ENCODE assay signal across 1 cellular context in the genomic region with DNA sequence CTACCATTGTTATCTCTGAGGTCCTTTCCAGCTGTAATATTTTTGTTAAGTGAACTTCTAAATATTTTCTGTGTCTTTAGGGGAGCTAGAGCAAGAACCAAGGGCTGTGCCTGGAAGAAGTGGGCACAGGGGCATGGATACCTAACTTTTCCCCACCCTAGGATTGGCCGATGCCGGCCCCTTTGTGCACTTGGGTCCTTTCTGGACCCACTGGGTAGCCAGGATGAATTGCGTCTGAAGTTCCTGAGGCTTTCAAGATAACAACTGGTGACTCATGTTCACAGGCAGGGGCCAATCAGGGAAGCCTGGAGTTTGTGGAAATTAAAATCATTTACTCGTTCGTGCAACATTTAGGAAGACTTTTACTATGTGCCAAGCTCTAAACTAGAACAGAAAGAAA.
TF ChIP-seq lines count a peak whose summit lies in the region.

No MANE protein-coding gene starts in this region.

TF ChIP-seq in K562, 482 proteins besides CTCF, POLR2A, EP300 and RAD21 (continued from another document and continues in another):
- TF ChIP-seq, protein P1, sequence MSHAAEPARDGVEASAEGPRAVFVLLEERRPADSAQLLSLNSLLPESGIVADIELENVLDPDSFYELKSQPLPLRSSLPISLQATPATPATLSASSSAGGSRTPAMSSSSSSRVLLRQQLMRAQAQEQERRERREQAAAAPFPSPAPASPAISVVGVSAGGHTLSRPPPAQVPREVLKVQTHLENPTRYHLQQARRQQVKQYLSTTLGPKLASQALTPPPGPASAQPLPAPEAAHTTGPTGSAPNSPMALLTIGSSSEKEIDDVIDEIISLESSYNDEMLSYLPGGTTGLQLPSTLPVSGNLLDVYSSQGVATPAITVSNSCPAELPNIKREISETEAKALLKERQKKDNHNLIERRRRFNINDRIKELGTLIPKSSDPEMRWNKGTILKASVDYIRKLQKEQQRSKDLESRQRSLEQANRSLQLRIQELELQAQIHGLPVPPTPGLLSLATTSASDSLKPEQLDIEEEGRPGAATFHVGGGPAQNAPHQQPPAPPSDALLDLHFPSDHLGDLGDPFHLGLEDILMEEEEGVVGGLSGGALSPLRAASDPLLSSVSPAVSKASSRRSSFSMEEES (CRISPR knock-in tag; IDR thresholded peaks at IDR 0.05): no peak
- no peak for TF ChIP-seq RFX1 (IDR thresholded peaks at IDR 0.05)
- no peak for TF ChIP-seq HDGF (IDR thresholded peaks at IDR 0.05)
- TF ChIP-seq, protein P2, sequence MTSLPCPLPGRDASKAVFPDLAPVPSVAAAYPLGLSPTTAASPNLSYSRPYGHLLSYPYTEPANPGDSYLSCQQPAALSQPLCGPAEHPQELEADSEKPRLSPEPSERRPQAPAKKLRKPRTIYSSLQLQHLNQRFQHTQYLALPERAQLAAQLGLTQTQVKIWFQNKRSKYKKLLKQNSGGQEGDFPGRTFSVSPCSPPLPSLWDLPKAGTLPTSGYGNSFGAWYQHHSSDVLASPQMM (CRISPR knock-in tag; IDR thresholded peaks at IDR 0.05): no peak
- TF ChIP-seq, protein P3, sequence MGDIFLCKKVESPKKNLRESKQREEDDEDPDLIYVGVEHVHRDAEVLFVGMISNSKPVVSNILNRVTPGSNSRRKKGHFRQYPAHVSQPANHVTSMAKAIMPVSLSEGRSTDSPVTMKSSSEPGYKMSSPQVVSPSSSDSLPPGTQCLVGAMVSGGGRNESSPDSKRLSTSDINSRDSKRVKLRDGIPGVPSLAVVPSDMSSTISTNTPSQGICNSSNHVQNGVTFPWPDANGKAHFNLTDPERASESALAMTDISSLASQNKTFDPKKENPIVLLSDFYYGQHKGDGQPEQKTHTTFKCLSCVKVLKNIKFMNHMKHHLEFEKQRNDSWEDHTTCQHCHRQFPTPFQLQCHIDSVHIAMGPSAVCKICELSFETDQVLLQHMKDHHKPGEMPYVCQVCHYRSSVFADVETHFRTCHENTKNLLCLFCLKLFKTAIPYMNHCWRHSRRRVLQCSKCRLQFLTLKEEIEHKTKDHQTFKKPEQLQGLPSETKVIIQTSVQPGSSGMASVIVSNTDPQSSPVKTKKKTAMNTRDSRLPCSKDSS (IDR thresholded peaks at IDR 0.05; ENCODE audit: low read depth, partially characterized antibody): no peak
- TF ChIP-seq NFRKB (IDR thresholded peaks at IDR 0.05; ENCODE audit: low read depth): no peak
- TF ChIP-seq NRF1 (conservative IDR thresholded peaks at IDR 0.05 in 1 of 2, IDR thresholded peaks at IDR 0.05 in 1 of 2): no peak
- TF ChIP-seq ZFPM2 (CRISPR knock-in tag; IDR thresholded peaks at IDR 0.05): no peak
- TF ChIP-seq, protein P4, sequence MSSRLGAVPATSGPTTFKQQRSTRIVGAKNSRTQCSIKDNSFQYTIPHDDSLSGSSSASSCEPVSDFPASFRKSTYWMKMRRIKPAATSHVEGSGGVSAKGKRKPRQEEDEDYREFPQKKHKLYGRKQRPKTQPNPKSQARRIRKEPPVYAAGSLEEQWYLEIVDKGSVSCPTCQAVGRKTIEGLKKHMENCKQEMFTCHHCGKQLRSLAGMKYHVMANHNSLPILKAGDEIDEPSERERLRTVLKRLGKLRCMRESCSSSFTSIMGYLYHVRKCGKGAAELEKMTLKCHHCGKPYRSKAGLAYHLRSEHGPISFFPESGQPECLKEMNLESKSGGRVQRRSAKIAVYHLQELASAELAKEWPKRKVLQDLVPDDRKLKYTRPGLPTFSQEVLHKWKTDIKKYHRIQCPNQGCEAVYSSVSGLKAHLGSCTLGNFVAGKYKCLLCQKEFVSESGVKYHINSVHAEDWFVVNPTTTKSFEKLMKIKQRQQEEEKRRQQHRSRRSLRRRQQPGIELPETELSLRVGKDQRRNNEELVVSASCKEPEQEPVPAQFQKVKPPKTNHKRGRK (tag; IDR thresholded peaks at IDR 0.05): no peak
- no peak for TF ChIP-seq U2AF2 (optimal IDR thresholded peaks at IDR 0.05; ENCODE audit: low read depth, low read length)
- TF ChIP-seq JUND (IDR thresholded peaks at IDR 0.05; ENCODE audit: borderline replicate concordance, low read depth, low read length): peak; percentile 93
- peak; percentile 89 for TF ChIP-seq JUND (tag; IDR thresholded peaks at IDR 0.05; ENCODE audit: borderline replicate concordance, low read depth, low read length)
- TF ChIP-seq DMBX1 (CRISPR knock-in tag; IDR thresholded peaks at IDR 0.05; ENCODE audit: borderline replicate concordance): no peak
- TF ChIP-seq, protein P5, sequence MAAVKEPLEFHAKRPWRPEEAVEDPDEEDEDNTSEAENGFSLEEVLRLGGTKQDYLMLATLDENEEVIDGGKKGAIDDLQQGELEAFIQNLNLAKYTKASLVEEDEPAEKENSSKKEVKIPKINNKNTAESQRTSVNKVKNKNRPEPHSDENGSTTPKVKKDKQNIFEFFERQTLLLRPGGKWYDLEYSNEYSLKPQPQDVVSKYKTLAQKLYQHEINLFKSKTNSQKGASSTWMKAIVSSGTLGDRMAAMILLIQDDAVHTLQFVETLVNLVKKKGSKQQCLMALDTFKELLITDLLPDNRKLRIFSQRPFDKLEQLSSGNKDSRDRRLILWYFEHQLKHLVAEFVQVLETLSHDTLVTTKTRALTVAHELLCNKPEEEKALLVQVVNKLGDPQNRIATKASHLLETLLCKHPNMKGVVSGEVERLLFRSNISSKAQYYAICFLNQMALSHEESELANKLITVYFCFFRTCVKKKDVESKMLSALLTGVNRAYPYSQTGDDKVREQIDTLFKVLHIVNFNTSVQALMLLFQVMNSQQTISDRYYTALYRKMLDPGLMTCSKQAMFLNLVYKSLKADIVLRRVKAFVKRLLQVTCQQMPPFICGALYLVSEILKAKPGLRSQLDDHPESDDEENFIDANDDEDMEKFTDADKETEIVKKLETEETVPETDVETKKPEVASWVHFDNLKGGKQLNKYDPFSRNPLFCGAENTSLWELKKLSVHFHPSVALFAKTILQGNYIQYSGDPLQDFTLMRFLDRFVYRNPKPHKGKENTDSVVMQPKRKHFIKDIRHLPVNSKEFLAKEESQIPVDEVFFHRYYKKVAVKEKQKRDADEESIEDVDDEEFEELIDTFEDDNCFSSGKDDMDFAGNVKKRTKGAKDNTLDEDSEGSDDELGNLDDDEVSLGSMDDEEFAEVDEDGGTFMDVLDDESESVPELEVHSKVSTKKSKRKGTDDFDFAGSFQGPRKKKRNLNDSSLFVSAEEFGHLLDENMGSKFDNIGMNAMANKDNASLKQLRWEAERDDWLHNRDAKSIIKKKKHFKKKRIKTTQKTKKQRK (IDR thresholded peaks at IDR 0.05; ENCODE audit: borderline replicate concordance, low read depth, low read length): no peak
- no peak for TF ChIP-seq TAL1 (IDR thresholded peaks at IDR 0.05)
- no peak for TF ChIP-seq MCM3 (IDR thresholded peaks at IDR 0.05)
- no peak for TF ChIP-seq FOXA3 (CRISPR knock-in tag; conservative IDR thresholded peaks at IDR 0.05 in 1 of 2, IDR thresholded peaks at IDR 0.05 in 1 of 2)
- TF ChIP-seq SREBF2 (CRISPR knock-in tag; IDR thresholded peaks at IDR 0.05): no peak
- peak; percentile 65 for TF ChIP-seq SMARCA4 (IDR thresholded peaks at IDR 0.05)
- TF ChIP-seq CTBP1 (IDR thresholded peaks at IDR 0.05; ENCODE audit: borderline replicate concordance): no peak
- no peak for TF ChIP-seq ZNF436 (CRISPR knock-in tag; IDR thresholded peaks at IDR 0.05)
- no peak for TF ChIP-seq ZNF23 (CRISPR knock-in tag; IDR thresholded peaks at IDR 0.05)
- TF ChIP-seq CXXC5 (CRISPR knock-in tag; IDR thresholded peaks at IDR 0.05): 0 out of 2 replicates have a peak, but pooled peaks have one; percentile 10
- no peak for TF ChIP-seq ARID2 (IDR thresholded peaks at IDR 0.05)
- TF ChIP-seq RNF2 (IDR thresholded peaks at IDR 0.05): no peak
- TF ChIP-seq CREM (IDR thresholded peaks at IDR 0.05; ENCODE audit: low read depth): peak; percentile 49
- no peak for TF ChIP-seq ZNF124 (CRISPR knock-in tag; IDR thresholded peaks at IDR 0.05)
- no peak for TF ChIP-seq ZNF175 (CRISPR knock-in tag; IDR thresholded peaks at IDR 0.05; ENCODE audit: low read depth)
- TF ChIP-seq, protein P6, sequence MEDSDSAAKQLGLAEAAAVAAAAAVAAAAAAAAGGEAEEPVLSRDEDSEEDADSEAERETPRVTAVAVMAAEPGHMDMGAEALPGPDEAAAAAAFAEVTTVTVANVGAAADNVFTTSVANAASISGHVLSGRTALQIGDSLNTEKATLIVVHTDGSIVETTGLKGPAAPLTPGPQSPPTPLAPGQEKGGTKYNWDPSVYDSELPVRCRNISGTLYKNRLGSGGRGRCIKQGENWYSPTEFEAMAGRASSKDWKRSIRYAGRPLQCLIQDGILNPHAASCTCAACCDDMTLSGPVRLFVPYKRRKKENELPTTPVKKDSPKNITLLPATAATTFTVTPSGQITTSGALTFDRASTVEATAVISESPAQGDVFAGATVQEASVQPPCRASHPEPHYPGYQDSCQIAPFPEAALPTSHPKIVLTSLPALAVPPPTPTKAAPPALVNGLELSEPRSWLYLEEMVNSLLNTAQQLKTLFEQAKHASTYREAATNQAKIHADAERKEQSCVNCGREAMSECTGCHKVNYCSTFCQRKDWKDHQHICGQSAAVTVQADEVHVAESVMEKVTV (CRISPR knock-in tag; IDR thresholded peaks at IDR 0.05): no peak
- no peak for TF ChIP-seq HNRNPLL (IDR thresholded peaks at IDR 0.05; ENCODE audit: low read depth, low read length, poor library complexity, severe bottlenecking)
- TF ChIP-seq, protein P7, sequence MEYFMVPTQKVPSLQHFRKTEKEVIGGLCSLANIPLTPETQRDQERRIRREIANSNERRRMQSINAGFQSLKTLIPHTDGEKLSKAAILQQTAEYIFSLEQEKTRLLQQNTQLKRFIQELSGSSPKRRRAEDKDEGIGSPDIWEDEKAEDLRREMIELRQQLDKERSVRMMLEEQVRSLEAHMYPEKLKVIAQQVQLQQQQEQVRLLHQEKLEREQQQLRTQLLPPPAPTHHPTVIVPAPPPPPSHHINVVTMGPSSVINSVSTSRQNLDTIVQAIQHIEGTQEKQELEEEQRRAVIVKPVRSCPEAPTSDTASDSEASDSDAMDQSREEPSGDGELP (CRISPR knock-in tag; IDR thresholded peaks at IDR 0.05; ENCODE audit: borderline replicate concordance): peak; percentile 15; the same call in 1 of the 2 replicates
- TF ChIP-seq RBFOX2 (IDR thresholded peaks at IDR 0.05; ENCODE audit: low read depth, low read length): no peak
- no peak for TF ChIP-seq ZNF75A (CRISPR knock-in tag; IDR thresholded peaks at IDR 0.05)
- TF ChIP-seq, protein P8, sequence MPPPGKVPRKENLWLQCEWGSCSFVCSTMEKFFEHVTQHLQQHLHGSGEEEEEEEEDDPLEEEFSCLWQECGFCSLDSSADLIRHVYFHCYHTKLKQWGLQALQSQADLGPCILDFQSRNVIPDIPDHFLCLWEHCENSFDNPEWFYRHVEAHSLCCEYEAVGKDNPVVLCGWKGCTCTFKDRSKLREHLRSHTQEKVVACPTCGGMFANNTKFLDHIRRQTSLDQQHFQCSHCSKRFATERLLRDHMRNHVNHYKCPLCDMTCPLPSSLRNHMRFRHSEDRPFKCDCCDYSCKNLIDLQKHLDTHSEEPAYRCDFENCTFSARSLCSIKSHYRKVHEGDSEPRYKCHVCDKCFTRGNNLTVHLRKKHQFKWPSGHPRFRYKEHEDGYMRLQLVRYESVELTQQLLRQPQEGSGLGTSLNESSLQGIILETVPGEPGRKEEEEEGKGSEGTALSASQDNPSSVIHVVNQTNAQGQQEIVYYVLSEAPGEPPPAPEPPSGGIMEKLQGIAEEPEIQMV (tag; conservative IDR thresholded peaks at IDR 0.05; ENCODE audit: low read depth): no peak
- no peak for TF ChIP-seq KLF10 (CRISPR knock-in tag; IDR thresholded peaks at IDR 0.05)
- peak; percentile 63 for TF ChIP-seq DPF2 (IDR thresholded peaks at IDR 0.05)
- TF ChIP-seq TEAD4 (IDR thresholded peaks at IDR 0.05; ENCODE audit: low read length): no peak
- no peak for TF ChIP-seq TEAD4 (CRISPR knock-in tag; IDR thresholded peaks at IDR 0.05; ENCODE audit: borderline replicate concordance)
- TF ChIP-seq ZNF24 (IDR thresholded peaks at IDR 0.05): no peak
- TF ChIP-seq, protein P9, sequence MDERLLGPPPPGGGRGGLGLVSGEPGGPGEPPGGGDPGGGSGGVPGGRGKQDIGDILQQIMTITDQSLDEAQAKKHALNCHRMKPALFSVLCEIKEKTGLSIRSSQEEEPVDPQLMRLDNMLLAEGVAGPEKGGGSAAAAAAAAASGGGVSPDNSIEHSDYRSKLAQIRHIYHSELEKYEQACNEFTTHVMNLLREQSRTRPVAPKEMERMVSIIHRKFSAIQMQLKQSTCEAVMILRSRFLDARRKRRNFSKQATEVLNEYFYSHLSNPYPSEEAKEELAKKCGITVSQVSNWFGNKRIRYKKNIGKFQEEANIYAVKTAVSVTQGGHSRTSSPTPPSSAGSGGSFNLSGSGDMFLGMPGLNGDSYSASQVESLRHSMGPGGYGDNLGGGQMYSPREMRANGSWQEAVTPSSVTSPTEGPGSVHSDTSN (CRISPR knock-in tag; IDR thresholded peaks at IDR 0.05; ENCODE audit: low read depth): no peak
- TF ChIP-seq, protein P9 (tag; conservative IDR thresholded peaks at IDR 0.05; ENCODE audit: low read depth): no peak
- TF ChIP-seq, protein P10, sequence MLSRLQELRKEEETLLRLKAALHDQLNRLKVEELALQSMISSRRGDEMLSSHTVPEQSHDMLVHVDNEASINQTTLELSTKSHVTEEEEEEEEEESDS (CRISPR knock-in tag; IDR thresholded peaks at IDR 0.05): no peak
- TF ChIP-seq, protein P11, sequence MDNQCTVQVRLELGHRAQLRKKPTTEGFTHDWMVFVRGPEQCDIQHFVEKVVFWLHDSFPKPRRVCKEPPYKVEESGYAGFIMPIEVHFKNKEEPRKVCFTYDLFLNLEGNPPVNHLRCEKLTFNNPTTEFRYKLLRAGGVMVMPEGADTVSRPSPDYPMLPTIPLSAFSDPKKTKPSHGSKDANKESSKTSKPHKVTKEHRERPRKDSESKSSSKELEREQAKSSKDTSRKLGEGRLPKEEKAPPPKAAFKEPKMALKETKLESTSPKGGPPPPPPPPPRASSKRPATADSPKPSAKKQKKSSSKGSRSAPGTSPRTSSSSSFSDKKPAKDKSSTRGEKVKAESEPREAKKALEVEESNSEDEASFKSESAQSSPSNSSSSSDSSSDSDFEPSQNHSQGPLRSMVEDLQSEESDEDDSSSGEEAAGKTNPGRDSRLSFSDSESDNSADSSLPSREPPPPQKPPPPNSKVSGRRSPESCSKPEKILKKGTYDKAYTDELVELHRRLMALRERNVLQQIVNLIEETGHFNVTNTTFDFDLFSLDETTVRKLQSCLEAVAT (IDR thresholded peaks at IDR 0.05): no peak
- TF ChIP-seq ZBTB7A (IDR thresholded peaks at IDR 0.05; ENCODE audit: borderline replicate concordance, control insufficient read depth, low read depth, low read length): no peak
- no peak for TF ChIP-seq SP2 (IDR thresholded peaks at IDR 0.05; ENCODE audit: extremely low read depth, low read depth, low read length, poor library complexity, severe bottlenecking)
- no peak for TF ChIP-seq BCOR (IDR thresholded peaks at IDR 0.05)
